25 cellular contexts compared by ENCODE assay signal in the genomic region with DNA sequence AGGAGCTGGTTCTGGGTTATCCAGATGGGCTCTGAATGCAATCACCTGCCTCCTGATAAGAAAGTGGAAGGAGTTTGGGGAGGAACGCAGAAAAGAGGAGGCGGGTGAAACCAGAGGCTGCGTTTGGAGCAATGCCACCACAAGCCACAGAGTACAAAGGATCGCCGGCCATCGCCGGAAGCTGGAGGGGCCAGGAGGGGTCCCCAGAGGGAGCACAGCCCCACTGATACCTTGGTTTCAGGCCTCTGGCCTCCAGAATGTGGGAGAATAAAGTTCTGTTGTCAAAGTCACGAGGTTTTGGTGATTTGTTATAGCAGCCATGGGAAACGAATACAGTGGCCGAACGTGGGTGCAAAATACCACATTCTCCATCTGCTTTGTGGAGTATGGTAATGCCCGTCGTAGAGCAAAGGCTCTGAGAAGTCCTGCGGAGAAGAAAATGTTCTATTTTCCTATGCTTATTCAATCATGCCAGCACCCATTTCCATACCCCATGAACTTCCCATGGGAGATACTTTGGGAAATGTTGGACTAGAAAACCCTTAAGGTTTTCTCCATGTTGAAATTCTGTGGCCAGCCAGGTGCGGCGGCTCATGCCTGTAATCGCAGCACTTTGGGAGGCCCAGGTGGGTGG.
"Had no signal": no experiment of that assay in that cellular context is flagged by ENCODE, and none has a peak within 500 bp of the region (broad histone marks: within the 10 kb centered on the region; RNA-seq: fewer than 3 reads in every experiment).

No MANE protein-coding gene starts in this region.

- H3K9me3 Mint-ChIP-seq: activated CD4-positive, alpha-beta memory T cell treated with anti-CD3 and anti-CD28 coated beads, Interleukin-2, amount 10 ng/mL, durations not matched to agents 7 days and 5 days; activated naive CD4-positive, alpha-beta T cell treated with anti-CD3 and anti-CD28 coated beads for 36 hours; activated T-helper 17 cell treated with anti-CD3 and anti-CD28 coated beads, Interleukin-2, amount 50 U/mL, for 72 hours; brain; central memory CD8-positive, alpha-beta T cell; T-cell had no signal

- H3K27ac ChIP-seq: PC-9, SK-N-MC, VCaP had no signal

- H2AFZ ChIP-seq: PC-9 had no signal

- H3K4me2 ChIP-seq: PC-9 had no signal

- H3K4me3 Mint-ChIP-seq: activated CD4-positive, alpha-beta memory T cell treated with anti-CD3 and anti-CD28 coated beads, Interleukin-2, amount 10 ng/mL, durations not matched to agents 7 days and 5 days; activated naive CD4-positive, alpha-beta T cell treated with anti-CD3 and anti-CD28 coated beads for 36 hours; activated naive CD8-positive, alpha-beta T cell; activated T-helper 17 cell treated with anti-CD3 and anti-CD28 coated beads, Interleukin-2, amount 50 U/mL, for 72 hours; brain; central memory CD8-positive, alpha-beta T cell; T-cell had no signal

- H3K36me3 Mint-ChIP-seq: activated naive CD8-positive, alpha-beta T cell; brain; T-cell had no signal

- H3K4me3 ChIP-seq: PC-9, SK-N-MC had no signal

- H3K27me3 Mint-ChIP-seq: activated naive CD8-positive, alpha-beta T cell; activated T-helper 17 cell treated with anti-CD3 and anti-CD28 coated beads, Interleukin-2, amount 50 U/mL, for 72 hours had no signal

- H3K27ac Mint-ChIP-seq: activated CD4-positive, alpha-beta memory T cell treated with anti-CD3 and anti-CD28 coated beads, Interleukin-2, amount 10 ng/mL, durations not matched to agents 7 days and 5 days; activated naive CD4-positive, alpha-beta T cell treated with anti-CD3 and anti-CD28 coated beads for 36 hours; activated naive CD8-positive, alpha-beta T cell; activated T-helper 17 cell treated with anti-CD3 and anti-CD28 coated beads, Interleukin-2, amount 50 U/mL, for 72 hours; brain; T-cell had no signal

- ATAC-seq: activated T-helper 17 cell treated with anti-CD3 and anti-CD28 coated beads, Interleukin-2, amount 50 U/mL, for 72 hours; T-cell had no signal

- DNase-seq: activated CD4-positive, alpha-beta memory T cell treated with anti-CD3 and anti-CD28 coated beads, Interleukin-2, amount 10 ng/mL, durations not matched to agents 7 days and 5 days; activated CD4-positive, alpha-beta T cell treated with anti-CD3 and anti-CD28 coated beads, Interleukin-2, amount 50 U/mL, for 1 hour; activated CD4-positive, CD25-positive, alpha-beta regulatory T cell; activated gamma-delta T cell; activated naive CD4-positive, alpha-beta T cell treated with anti-CD3 and anti-CD28 coated beads for 36 hours; activated T-cell treated with anti-CD3 and anti-CD28 coated beads for 4 hours; activated T-cell treated with anti-CD3 and anti-CD28 coated beads, Interleukin-2, amount 50 U/mL, for 48 hours; amygdala; MM.1S; NCI-H1105 treated with DMSO at 0.1 percent for 48 hours; NCI-H1436 treated with DMSO at 0.1 percent for 48 hours; NCI-H187; NCI-H2081; NCI-H510A treated with DMSO at 0.1 percent for 48 hours; NCI-H69; T-cell; T-helper 2 cell; T1000 had no signal

- H3K4me1 Mint-ChIP-seq: activated CD4-positive, alpha-beta memory T cell treated with anti-CD3 and anti-CD28 coated beads, Interleukin-2, amount 10 ng/mL, durations not matched to agents 7 days and 5 days; activated T-helper 17 cell treated with anti-CD3 and anti-CD28 coated beads, Interleukin-2, amount 50 U/mL, for 72 hours; brain; central memory CD8-positive, alpha-beta T cell; T-cell had no signal
